ENCODE assay signal across 17 cellular contexts in genomic region chr13:42803563-42804212, GRCh38. TPM values are rescaled to one million over a fixed set of nuclear protein-coding genes. Genes with fewer than 3 reads are reported as not detected.
DNase-seq lines count a peak whose midpoint lies in the region; ATAC-seq and TF ChIP-seq lines count a peak whose summit lies in the region.
"Had no signal": no experiment of that assay in that cellular context is flagged by ENCODE, and none has a peak within 500 bp of the region (broad histone marks: within the 10 kb centered on the region; RNA-seq: fewer than 3 reads in every experiment).

No MANE protein-coding gene starts in this region.

- H3K27ac ChIP-seq in prostate gland, result no peak overlapping the region

- no peak for TF ChIP-seq CTCF in foreskin fibroblast (IDR thresholded peaks at IDR 0.05; ENCODE audit: low read depth, low read length)
- TF ChIP-seq CTCF in prostate gland (IDR thresholded peaks at IDR 0.05), result no peak

- H3K36me3 ChIP-seq in prostate gland, result no peaks in the 10 kb centered on the region

- ATAC-seq in GM19438 (IDR thresholded peaks at IDR 0.05; ENCODE audit: low read depth, unreplicated experiment) (peak; percentile 18), HG02623 (IDR thresholded peaks at IDR 0.05; ENCODE audit: unreplicated experiment) (peak; percentile 24), HG03280 (IDR thresholded peaks at IDR 0.05; ENCODE audit: unreplicated experiment) (no peak)
- ATAC-seq: HCT116, K562, T-helper 17 cell had no signal

- DNase-seq in NCI-H69 (lab: John Stamatoyannopoulos, UW) (peak; percentile 81), foreskin fibroblast (peak; percentile 41 to 78), prostate gland (ENCODE audit: low spot score) (no peak)
- no peak for DNase-seq in central memory CD4-positive, alpha-beta T cell
- DNase-seq: CD4-positive, alpha-beta memory T cell; kidney glomerular epithelial cell; NCI-H2081 treated with DMSO at 0.1 percent for 48 hours; posterior cingulate gyrus; stimulated activated CD4-positive, alpha-beta T cell treated with anti-CD3 and anti-CD28 coated beads, Interleukin-15, amount 100 ng/mL, for 24 hours; T-helper 17 cell had no signal

- H3K9me3 ChIP-seq in prostate gland, result no peaks in the 10 kb centered on the region

- no peak overlapping the region for H3K4me3 ChIP-seq in foreskin fibroblast (ENCODE audit: low read depth in 1 of 2, low read length in 2 of 2)
- H3K4me3 ChIP-seq in prostate gland, result no peak overlapping the region
- H3K4me3 ChIP-seq: K562 had no signal

- intact Hi-C loops in prostate gland (cut with DNase I), result no loop called here

- H3K4me1 ChIP-seq in prostate gland (replicated peaks), result no peaks in the 10 kb centered on the region

- no peaks in the 10 kb centered on the region for H3K27me3 ChIP-seq in prostate gland (replicated peaks; ENCODE audit: insufficient read depth)

- 31% methylated on average over 2 of the region's 2 CpGs for WGBS in prostate gland

- no peak for TF ChIP-seq POLR2A in prostate gland (IDR thresholded peaks at IDR 0.05)

RNA-seq across cellular contexts. Expression of gene FAM216B, which starts 22.3 kb away (rescaled TPM):
- total RNA-seq in prostate gland, result not detected
- total RNA-seq: activated T-helper 1 cell treated with anti-CD3 and anti-CD28 coated beads, Interleukin-12 subunit alpha, Interleukin-12 subunit beta, Interleukin-2, Interleukin-4 antibody, amounts not matched to agents 30 ng/mL and 10 ng/mL and 1 ng/mL, durations not matched to agents 14 hours and 24 hours and 36 hours; astrocyte; CD4-positive, alpha-beta memory T cell; K562; T-helper 17 cell had no signal

Comparison
In these comparisons a context has a peak if more than half of its experiments do, and no peak if none do; other contexts are left out.
1. DNase-seq: peak in NCI-H69 (single experiment) and foreskin fibroblast (2 of 2); none in central memory CD4-positive, alpha-beta T cell (single experiment) and prostate gland (single experiment).